In genomic region chr6:163250122-163250521, GRCh38 we compare ENCODE assay signal across 22 cellular contexts.
DNase-seq lines count a peak whose midpoint lies in the region; ATAC-seq, FAIRE-seq and TF ChIP-seq lines count a peak whose summit lies in the region.
"Had no signal": no experiment of that assay in that cellular context is flagged by ENCODE, and none has a peak within 500 bp of the region (broad histone marks: within the 10 kb centered on the region; RNA-seq: fewer than 3 reads in every experiment).

No MANE protein-coding gene starts in this region.

- H3K27me3 ChIP-seq in astrocyte (ENCODE audit: insufficient read depth, low read length) (no peaks in the 10 kb centered on the region), neutrophil (no peaks in the 10 kb centered on the region)
- H3K27me3 ChIP-seq: gastrocnemius medialis, ovary had no signal

- peaks cover 2% of the 10 kb centered on the region for H3K9me3 Mint-ChIP-seq in astrocyte (ENCODE audit: unreplicated experiment)
- H3K9me3 Mint-ChIP-seq: activated CD4-positive, alpha-beta memory T cell treated with anti-CD3 and anti-CD28 coated beads for 36 hours; nephron had no signal

- H3K79me2 ChIP-seq in astrocyte (ENCODE audit: insufficient read depth, low read length): no peaks in the 10 kb centered on the region

- DNase-seq in KG1 (lab: John Stamatoyannopoulos, UW) (peak; percentile 40), NOMO-1 treated with DMSO at 0.1 percent for 48 hours (lab: John Stamatoyannopoulos, UW; ENCODE audit: unreplicated experiment) (peak; percentile 72), astrocyte (ENCODE audit: low read depth) (no peak), hepatic stellate cell (ENCODE audit: low spot score) (no peak), retina (no peak)
- DNase-seq: activated CD8-positive, alpha-beta memory T cell treated with anti-CD3 and anti-CD28 coated beads, Interleukin-2, amount 50 U/mL, for 4 hours; activated naive CD4-positive, alpha-beta T cell treated with anti-CD3 and anti-CD28 coated beads, Interleukin-2, amount 50 U/mL, for 16 hours; DMS79; gastrocnemius medialis; H7; NCI-H1436; NCI-H2107; NCI-H748 treated with DMSO at 0.1 percent for 48 hours; ovary; T1000 had no signal

- H3K4me1 ChIP-seq in astrocyte (ENCODE audit: insufficient read depth, low read length) (peaks cover 8% of the 10 kb centered on the region), neutrophil (ENCODE audit: control insufficient read depth in 1 of 2, insufficient read depth in 1 of 2, low read depth in 1 of 2, low read length in 1 of 2) (peaks cover 10 to 23% of the 10 kb centered on the region in 2 experiments)

- H3K27me3 Mint-ChIP-seq in astrocyte (ENCODE audit: low read depth, unreplicated experiment): peaks cover 4% of the 10 kb centered on the region

- H3K36me3 ChIP-seq in astrocyte (ENCODE audit: insufficient read depth, low read length) (no peaks in the 10 kb centered on the region), neutrophil (no peaks in the 10 kb centered on the region)
- H3K36me3 ChIP-seq: gastrocnemius medialis, ovary had no signal

- TF ChIP-seq CTCF in astrocyte (IDR thresholded peaks at IDR 0.05; ENCODE audit: insufficient read depth, low read depth, low read length) (no peak), neutrophil (IDR thresholded peaks at IDR 0.05) (no peak)

- H3K27ac ChIP-seq in astrocyte (ENCODE audit: low read depth, low read length) (no peak overlapping the region), neutrophil (peak overlapping the region; percentile 16)
- H3K27ac ChIP-seq: gastrocnemius medialis, ovary had no signal

- peak overlapping the region; percentile 60 for H3K4me2 ChIP-seq in astrocyte (ENCODE audit: low read length)
- H3K4me2 ChIP-seq: smooth muscle cell had no signal

- H2AFZ ChIP-seq in astrocyte (ENCODE audit: low read depth, low read length): peak overlapping the region; percentile 74

- no peak overlapping the region for H3K4me3 ChIP-seq in astrocyte (ENCODE audit: insufficient read depth, low read depth, low read length)
- H3K4me3 ChIP-seq in neutrophil (ENCODE audit: low read depth in 1 of 2, low read length in 1 of 2): no peak overlapping the region
- H3K4me3 ChIP-seq: gastrocnemius medialis, ovary, smooth muscle cell had no signal

- no peak overlapping the region for H3K4me3 Mint-ChIP-seq in astrocyte (ENCODE audit: unreplicated experiment)
- H3K4me3 Mint-ChIP-seq: activated CD4-positive, alpha-beta memory T cell treated with anti-CD3 and anti-CD28 coated beads for 36 hours; activated T-helper 17 cell treated with anti-CD3 and anti-CD28 coated beads, Interleukin-2, amount 50 U/mL, for 72 hours; nephron; type B pancreatic cell had no signal

- H3K9ac ChIP-seq in astrocyte (ENCODE audit: low read length): no peak overlapping the region

- H3K9me3 ChIP-seq in astrocyte (ENCODE audit: insufficient read depth, low read depth, low read length): no peaks in the 10 kb centered on the region
- no peaks in the 10 kb centered on the region for H3K9me3 ChIP-seq in neutrophil
- H3K9me3 ChIP-seq: gastrocnemius medialis, ovary had no signal

- H3K36me3 Mint-ChIP-seq in astrocyte (ENCODE audit: low read depth, unreplicated experiment): no peaks in the 10 kb centered on the region
- H3K36me3 Mint-ChIP-seq: activated CD4-positive, alpha-beta memory T cell treated with anti-CD3 and anti-CD28 coated beads for 36 hours; type B pancreatic cell had no signal

- H3K27ac Mint-ChIP-seq in astrocyte (ENCODE audit: unreplicated experiment): no peak overlapping the region
- H3K27ac Mint-ChIP-seq: activated CD4-positive, alpha-beta memory T cell treated with anti-CD3 and anti-CD28 coated beads for 36 hours; activated T-helper 17 cell treated with anti-CD3 and anti-CD28 coated beads, Interleukin-2, amount 50 U/mL, for 72 hours; nephron; type B pancreatic cell had no signal

- no peak for ATAC-seq in GM19324 (IDR thresholded peaks at IDR 0.05; ENCODE audit: low FRiP score, unreplicated experiment)
- ATAC-seq: activated T-helper 17 cell treated with anti-CD3 and anti-CD28 coated beads, Interleukin-2, amount 50 U/mL, for 72 hours; gastrocnemius medialis had no signal

- no peak for FAIRE-seq in astrocyte (lab: Jason Lieb, UNC)

- H3K4me1 Mint-ChIP-seq in astrocyte (ENCODE audit: low read depth, unreplicated experiment): no peaks in the 10 kb centered on the region
- H3K4me1 Mint-ChIP-seq: activated T-helper 17 cell treated with anti-CD3 and anti-CD28 coated beads, Interleukin-2, amount 50 U/mL, for 72 hours had no signal

- H4K20me1 ChIP-seq in astrocyte (ENCODE audit: insufficient read depth, low read length): no peaks in the 10 kb centered on the region

Comparison
In these comparisons a context has a peak if more than half of its experiments do, and no peak if none do; other contexts are left out.
1. DNase-seq: peak in KG1 (single experiment) and NOMO-1 treated with DMSO at 0.1 percent for 48 hours (single experiment); none in astrocyte (single experiment), hepatic stellate cell (single experiment) and retina (single experiment).